ENCODE assay signal across 1 cellular context in genomic region chr14:96391293-96392118, GRCh38.
A peak's percentile ranks its signal among the peaks of the same experiment; 100 is the strongest.
TF ChIP-seq lines count a peak whose summit lies in the region.

No MANE protein-coding gene starts in this region.

TF ChIP-seq in GM12878, 131 proteins besides CTCF, POLR2A, EP300 and RAD21 (continued from another document and continues in another):
- peak; percentile 93 for TF ChIP-seq BACH1 (IDR thresholded peaks at IDR 0.05; ENCODE audit: borderline replicate concordance)
- no peak for TF ChIP-seq ATF2 (IDR thresholded peaks at IDR 0.05; ENCODE audit: low read length)
- no peak for TF ChIP-seq KAT2A (conservative IDR thresholded peaks at IDR 0.05; ENCODE audit: control insufficient read depth, low read depth, low read length)
- TF ChIP-seq EZH2 (IDR thresholded peaks at IDR 0.05; ENCODE audit: borderline replicate concordance, control insufficient read depth, low read depth, low read length) = no peak
- TF ChIP-seq, protein P1, sequence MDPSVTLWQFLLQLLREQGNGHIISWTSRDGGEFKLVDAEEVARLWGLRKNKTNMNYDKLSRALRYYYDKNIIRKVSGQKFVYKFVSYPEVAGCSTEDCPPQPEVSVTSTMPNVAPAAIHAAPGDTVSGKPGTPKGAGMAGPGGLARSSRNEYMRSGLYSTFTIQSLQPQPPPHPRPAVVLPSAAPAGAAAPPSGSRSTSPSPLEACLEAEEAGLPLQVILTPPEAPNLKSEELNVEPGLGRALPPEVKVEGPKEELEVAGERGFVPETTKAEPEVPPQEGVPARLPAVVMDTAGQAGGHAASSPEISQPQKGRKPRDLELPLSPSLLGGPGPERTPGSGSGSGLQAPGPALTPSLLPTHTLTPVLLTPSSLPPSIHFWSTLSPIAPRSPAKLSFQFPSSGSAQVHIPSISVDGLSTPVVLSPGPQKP (IDR thresholded peaks at IDR 0.05; ENCODE audit: low read depth, low read length) = no peak
- 0 out of 2 replicates have a peak, but pooled peaks have one; percentile 12 for TF ChIP-seq ATF7 (IDR thresholded peaks at IDR 0.05; ENCODE audit: low read depth)
- TF ChIP-seq, protein P2, sequence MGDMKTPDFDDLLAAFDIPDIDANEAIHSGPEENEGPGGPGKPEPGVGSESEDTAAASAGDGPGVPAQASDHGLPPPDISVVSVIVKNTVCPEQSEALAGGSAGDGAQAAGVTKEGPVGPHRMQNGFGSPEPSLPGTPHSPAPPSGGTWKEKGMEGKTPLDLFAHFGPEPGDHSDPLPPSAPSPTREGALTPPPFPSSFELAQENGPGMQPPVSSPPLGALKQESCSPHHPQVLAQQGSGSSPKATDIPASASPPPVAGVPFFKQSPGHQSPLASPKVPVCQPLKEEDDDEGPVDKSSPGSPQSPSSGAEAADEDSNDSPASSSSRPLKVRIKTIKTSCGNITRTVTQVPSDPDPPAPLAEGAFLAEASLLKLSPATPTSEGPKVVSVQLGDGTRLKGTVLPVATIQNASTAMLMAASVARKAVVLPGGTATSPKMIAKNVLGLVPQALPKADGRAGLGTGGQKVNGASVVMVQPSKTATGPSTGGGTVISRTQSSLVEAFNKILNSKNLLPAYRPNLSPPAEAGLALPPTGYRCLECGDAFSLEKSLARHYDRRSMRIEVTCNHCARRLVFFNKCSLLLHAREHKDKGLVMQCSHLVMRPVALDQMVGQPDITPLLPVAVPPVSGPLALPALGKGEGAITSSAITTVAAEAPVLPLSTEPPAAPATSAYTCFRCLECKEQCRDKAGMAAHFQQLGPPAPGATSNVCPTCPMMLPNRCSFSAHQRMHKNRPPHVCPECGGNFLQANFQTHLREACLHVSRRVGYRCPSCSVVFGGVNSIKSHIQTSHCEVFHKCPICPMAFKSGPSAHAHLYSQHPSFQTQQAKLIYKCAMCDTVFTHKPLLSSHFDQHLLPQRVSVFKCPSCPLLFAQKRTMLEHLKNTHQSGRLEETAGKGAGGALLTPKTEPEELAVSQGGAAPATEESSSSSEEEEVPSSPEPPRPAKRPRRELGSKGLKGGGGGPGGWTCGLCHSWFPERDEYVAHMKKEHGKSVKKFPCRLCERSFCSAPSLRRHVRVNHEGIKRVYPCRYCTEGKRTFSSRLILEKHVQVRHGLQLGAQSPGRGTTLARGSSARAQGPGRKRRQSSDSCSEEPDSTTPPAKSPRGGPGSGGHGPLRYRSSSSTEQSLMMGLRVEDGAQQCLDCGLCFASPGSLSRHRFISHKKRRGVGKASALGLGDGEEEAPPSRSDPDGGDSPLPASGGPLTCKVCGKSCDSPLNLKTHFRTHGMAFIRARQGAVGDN (IDR thresholded peaks at IDR 0.05) = peak; percentile 53; the same call in 1 of the 2 replicates
- no peak for TF ChIP-seq PAX8 (IDR thresholded peaks at IDR 0.05)
- TF ChIP-seq RB1 (IDR thresholded peaks at IDR 0.05; ENCODE audit: borderline replicate concordance) = 0 out of 2 replicates have a peak, but pooled peaks have one; percentile 69
- no peak for TF ChIP-seq ATF3 (IDR thresholded peaks at IDR 0.05; ENCODE audit: borderline replicate concordance, extremely low read depth, low read depth, low read length)
- TF ChIP-seq CEBPB (IDR thresholded peaks at IDR 0.05; ENCODE audit: borderline replicate concordance in 1 of 2, low read depth in 2 of 2, low read length in 2 of 2) = no peak
- TF ChIP-seq EGR1 (IDR thresholded peaks at IDR 0.05; ENCODE audit: borderline replicate concordance in 1 of 2, low read depth in 2 of 2, low read length in 2 of 2) = 0 out of 3 replicates have a peak, but pooled peaks of 1 of the 2 experiments have one; percentile 26
- TF ChIP-seq SMC3 (IDR thresholded peaks at IDR 0.05; ENCODE audit: borderline replicate concordance, low read length) = no peak
- TF ChIP-seq IKZF2 (IDR thresholded peaks at IDR 0.05) = peak; percentile 36 to 43; a peak in 2 of 4 replicates
- peak; percentile 15 for TF ChIP-seq RELA (IDR thresholded peaks at IDR 0.05; ENCODE audit: borderline replicate concordance, partially characterized antibody)
- TF ChIP-seq, protein P3, sequence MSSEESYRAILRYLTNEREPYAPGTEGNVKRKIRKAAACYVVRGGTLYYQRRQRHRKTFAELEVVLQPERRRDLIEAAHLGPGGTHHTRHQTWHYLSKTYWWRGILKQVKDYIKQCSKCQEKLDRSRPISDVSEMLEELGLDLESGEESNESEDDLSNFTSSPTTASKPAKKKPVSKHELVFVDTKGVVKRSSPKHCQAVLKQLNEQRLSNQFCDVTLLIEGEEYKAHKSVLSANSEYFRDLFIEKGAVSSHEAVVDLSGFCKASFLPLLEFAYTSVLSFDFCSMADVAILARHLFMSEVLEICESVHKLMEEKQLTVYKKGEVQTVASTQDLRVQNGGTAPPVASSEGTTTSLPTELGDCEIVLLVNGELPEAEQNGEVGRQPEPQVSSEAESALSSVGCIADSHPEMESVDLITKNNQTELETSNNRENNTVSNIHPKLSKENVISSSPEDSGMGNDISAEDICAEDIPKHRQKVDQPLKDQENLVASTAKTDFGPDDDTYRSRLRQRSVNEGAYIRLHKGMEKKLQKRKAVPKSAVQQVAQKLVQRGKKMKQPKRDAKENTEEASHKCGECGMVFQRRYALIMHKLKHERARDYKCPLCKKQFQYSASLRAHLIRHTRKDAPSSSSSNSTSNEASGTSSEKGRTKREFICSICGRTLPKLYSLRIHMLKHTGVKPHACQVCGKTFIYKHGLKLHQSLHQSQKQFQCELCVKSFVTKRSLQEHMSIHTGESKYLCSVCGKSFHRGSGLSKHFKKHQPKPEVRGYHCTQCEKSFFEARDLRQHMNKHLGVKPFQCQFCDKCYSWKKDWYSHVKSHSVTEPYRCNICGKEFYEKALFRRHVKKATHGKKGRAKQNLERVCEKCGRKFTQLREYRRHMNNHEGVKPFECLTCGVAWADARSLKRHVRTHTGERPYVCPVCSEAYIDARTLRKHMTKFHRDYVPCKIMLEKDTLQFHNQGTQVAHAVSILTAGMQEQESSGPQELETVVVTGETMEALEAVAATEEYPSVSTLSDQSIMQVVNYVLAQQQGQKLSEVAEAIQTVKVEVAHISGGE (CRISPR knock-in tag; IDR thresholded peaks at IDR 0.05) = no peak
- 0 out of 2 replicates have a peak, but pooled peaks have one; percentile 21 for TF ChIP-seq TCF3 (IDR thresholded peaks at IDR 0.05; ENCODE audit: borderline replicate concordance, insufficient read depth, low read depth, low read length)
- peak; percentile 42; the same call in 1 of the 2 replicates for TF ChIP-seq POLR2AphosphoS5 (IDR thresholded peaks at IDR 0.05; ENCODE audit: low read length)
- TF ChIP-seq, protein P4, sequence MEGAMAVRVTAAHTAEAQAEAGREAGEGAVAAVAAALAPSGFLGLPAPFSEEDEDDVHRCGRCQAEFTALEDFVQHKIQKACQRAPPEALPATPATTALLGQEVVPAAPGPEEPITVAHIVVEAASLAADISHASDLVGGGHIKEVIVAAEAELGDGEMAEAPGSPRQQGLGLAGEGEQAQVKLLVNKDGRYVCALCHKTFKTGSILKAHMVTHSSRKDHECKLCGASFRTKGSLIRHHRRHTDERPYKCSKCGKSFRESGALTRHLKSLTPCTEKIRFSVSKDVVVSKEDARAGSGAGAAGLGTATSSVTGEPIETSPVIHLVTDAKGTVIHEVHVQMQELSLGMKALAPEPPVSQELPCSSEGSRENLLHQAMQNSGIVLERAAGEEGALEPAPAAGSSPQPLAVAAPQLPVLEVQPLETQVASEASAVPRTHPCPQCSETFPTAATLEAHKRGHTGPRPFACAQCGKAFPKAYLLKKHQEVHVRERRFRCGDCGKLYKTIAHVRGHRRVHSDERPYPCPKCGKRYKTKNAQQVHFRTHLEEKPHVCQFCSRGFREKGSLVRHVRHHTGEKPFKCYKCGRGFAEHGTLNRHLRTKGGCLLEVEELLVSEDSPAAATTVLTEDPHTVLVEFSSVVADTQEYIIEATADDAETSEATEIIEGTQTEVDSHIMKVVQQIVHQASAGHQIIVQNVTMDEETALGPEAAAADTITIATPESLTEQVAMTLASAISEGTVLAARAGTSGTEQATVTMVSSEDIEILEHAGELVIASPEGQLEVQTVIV (IDR thresholded peaks at IDR 0.05; ENCODE audit: borderline replicate concordance, partially characterized antibody) = peak; percentile 17
- TF ChIP-seq WRNIP1 (IDR thresholded peaks at IDR 0.05; ENCODE audit: borderline replicate concordance, low read depth, low read length) = no peak
- TF ChIP-seq BHLHE40 (IDR thresholded peaks at IDR 0.05; ENCODE audit: borderline replicate concordance in 1 of 2, low read depth in 2 of 2, low read length in 1 of 2) = peak; percentile 54 to 83; a peak in 3 of 4 replicates
- TF ChIP-seq LARP7 (IDR thresholded peaks at IDR 0.05) = peak; percentile 68; the same call in 1 of the 2 replicates
- TF ChIP-seq, protein P5, sequence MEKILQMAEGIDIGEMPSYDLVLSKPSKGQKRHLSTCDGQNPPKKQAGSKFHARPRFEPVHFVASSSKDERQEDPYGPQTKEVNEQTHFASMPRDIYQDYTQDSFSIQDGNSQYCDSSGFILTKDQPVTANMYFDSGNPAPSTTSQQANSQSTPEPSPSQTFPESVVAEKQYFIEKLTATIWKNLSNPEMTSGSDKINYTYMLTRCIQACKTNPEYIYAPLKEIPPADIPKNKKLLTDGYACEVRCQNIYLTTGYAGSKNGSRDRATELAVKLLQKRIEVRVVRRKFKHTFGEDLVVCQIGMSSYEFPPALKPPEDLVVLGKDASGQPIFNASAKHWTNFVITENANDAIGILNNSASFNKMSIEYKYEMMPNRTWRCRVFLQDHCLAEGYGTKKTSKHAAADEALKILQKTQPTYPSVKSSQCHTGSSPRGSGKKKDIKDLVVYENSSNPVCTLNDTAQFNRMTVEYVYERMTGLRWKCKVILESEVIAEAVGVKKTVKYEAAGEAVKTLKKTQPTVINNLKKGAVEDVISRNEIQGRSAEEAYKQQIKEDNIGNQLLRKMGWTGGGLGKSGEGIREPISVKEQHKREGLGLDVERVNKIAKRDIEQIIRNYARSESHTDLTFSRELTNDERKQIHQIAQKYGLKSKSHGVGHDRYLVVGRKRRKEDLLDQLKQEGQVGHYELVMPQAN (conservative IDR thresholded peaks at IDR 0.05) = peak; percentile 78
- no peak for TF ChIP-seq ZBTB40 (IDR thresholded peaks at IDR 0.05; ENCODE audit: borderline replicate concordance)
- peak; percentile 40 for TF ChIP-seq SP1 (IDR thresholded peaks at IDR 0.05; ENCODE audit: low read depth, low read length)
- TF ChIP-seq PAX5 (IDR thresholded peaks at IDR 0.05; ENCODE audit: borderline replicate concordance, low read depth, low read length) = no peak
- peak; percentile 54; the same call in 1 of the 2 replicates for TF ChIP-seq BMI1 (IDR thresholded peaks at IDR 0.05; ENCODE audit: borderline replicate concordance)
- peak; percentile 26; the same call in 1 of the 2 replicates for TF ChIP-seq EED (IDR thresholded peaks at IDR 0.05; ENCODE audit: low read depth)
- TF ChIP-seq IKZF1 (conservative IDR thresholded peaks at IDR 0.05) = peak; percentile 67; the same call in 1 of the 2 replicates
- no peak for TF ChIP-seq CBFB (IDR thresholded peaks at IDR 0.05; ENCODE audit: low read depth)
- 0 out of 2 replicates have a peak, but pooled peaks have one; percentile 24 for TF ChIP-seq YY1 (IDR thresholded peaks at IDR 0.05; ENCODE audit: low read depth, low read length)
- no peak for TF ChIP-seq STAT1 (conservative IDR thresholded peaks at IDR 0.05)
- no peak for TF ChIP-seq NFIC (IDR thresholded peaks at IDR 0.05; ENCODE audit: low read depth, low read length)
